In the genomic region with DNA sequence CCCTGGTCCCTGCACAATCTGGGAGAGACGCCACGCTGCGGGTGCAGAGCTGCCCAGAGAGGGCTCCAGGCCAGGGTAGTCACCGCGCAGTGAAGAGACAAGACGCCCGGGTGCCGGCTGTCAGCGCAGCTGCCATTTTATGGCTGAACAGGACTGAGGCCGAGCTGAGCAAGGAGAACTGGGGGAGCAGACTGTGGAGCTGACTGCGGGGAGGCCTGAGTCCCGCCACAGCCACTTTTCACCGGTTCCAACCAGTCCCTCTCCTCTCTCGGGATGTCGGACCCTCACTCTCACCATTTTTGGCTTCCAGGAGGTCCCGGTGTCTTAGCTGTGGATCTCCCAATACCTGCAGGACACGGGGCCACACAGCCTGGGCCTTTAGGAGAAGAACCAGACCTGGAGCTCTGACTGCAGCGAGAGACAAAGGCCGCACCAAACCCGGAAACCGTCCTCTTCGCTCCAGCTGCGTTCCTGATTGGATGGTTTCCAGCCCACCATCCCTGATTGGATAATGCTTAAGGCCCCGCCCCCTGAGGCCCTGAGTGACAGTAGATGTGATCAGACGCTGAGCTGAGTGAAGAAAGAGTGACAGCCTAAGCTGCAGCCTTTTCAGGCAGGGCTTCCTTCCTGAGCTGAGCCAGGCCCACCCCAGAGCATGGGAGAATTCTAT, we compare ENCODE assay signal across 8 cellular contexts. TPM values are rescaled to one million over a fixed set of nuclear protein-coding genes. Genes with fewer than 3 reads are reported as not detected.
A peak's percentile ranks its signal among the peaks of the same experiment; 100 is the strongest.
DNase-seq lines count a peak whose midpoint lies in the region; ATAC-seq and TF ChIP-seq lines count a peak whose summit lies in the region.

A gene (minus strand): TSS at position 422 of the 670 bp plus-strand sequence. CDS start 125 bp downstream, at position 297.

- ATAC-seq in GM19023 (IDR thresholded peaks at IDR 0.05; ENCODE audit: unreplicated experiment) (peak; percentile 89), HG03457 (IDR thresholded peaks at IDR 0.05; ENCODE audit: unreplicated experiment) (peak; percentile 76), HG03571 (IDR thresholded peaks at IDR 0.05; ENCODE audit: unreplicated experiment) (no peak)
- peak; percentile 97 for ATAC-seq in activated naive CD8-positive, alpha-beta T cell treated with anti-CD3 and anti-CD28 coated beads, Interleukin-2, amount 50 U/mL, for 24 hours

- no peaks in the 10 kb centered on the region for H3F3A ChIP-seq in SK-N-SH (replicated peaks; ENCODE audit: insufficient read depth)

- H3K4me1 ChIP-seq in SK-N-SH (ENCODE audit: control insufficient read depth in 1 of 2, insufficient read depth in 2 of 2, low read depth in 1 of 2, low read length in 1 of 2) (peaks cover 0 to 6% of the 10 kb centered on the region in 2 experiments; a peak in 1 of 4 replicates), cardiac muscle cell (ENCODE audit: low read depth) (peaks cover 7% of the 10 kb centered on the region), osteoblast (ENCODE audit: insufficient read depth, low read length) (no peaks in the 10 kb centered on the region)

- peak within 1 kb of the TSS; percentile 85 for H3K9ac ChIP-seq in SK-N-SH

- H3K4me2 ChIP-seq in SK-N-SH (peak within 1 kb of the TSS; percentile 75), osteoblast (ENCODE audit: insufficient read depth, low read length) (peak within 1 kb of the TSS; percentile 86)

- TF ChIP-seq CTCF in SK-N-SH (IDR thresholded peaks at IDR 0.05) (no peak), cardiac muscle cell (IDR thresholded peaks at IDR 0.05; ENCODE audit: low read depth, low read length) (no peak), osteoblast (IDR thresholded peaks at IDR 0.05; ENCODE audit: extremely low read depth, low read depth, low read length) (no peak)

- peaks cover 69% of the 10 kb centered on the region for H3K36me3 Mint-ChIP-seq in activated naive CD8-positive, alpha-beta T cell treated with anti-CD3 and anti-CD28 coated beads, Interleukin-2, amount 50 U/mL, for 24 hours (ENCODE audit: low read depth)

- H3K9me2 ChIP-seq in SK-N-SH = no peaks in the 10 kb centered on the region

- peak within 1 kb of the TSS; percentile 88 for H3K27ac Mint-ChIP-seq in activated naive CD8-positive, alpha-beta T cell treated with anti-CD3 and anti-CD28 coated beads, Interleukin-2, amount 50 U/mL, for 24 hours

- no peaks in the 10 kb centered on the region for H3K27me3 Mint-ChIP-seq in activated naive CD8-positive, alpha-beta T cell treated with anti-CD3 and anti-CD28 coated beads, Interleukin-2, amount 50 U/mL, for 24 hours

- H3K9me3 ChIP-seq in SK-N-SH = no peaks in the 10 kb centered on the region
- no peaks in the 10 kb centered on the region for H3K9me3 ChIP-seq in cardiac muscle cell (ENCODE audit: low read depth)
- H3K9me3 ChIP-seq in osteoblast (ENCODE audit: low read depth, low read length) = no peaks in the 10 kb centered on the region

- H4K20me1 ChIP-seq in SK-N-SH (ENCODE audit: insufficient read depth) (no peaks in the 10 kb centered on the region), osteoblast (ENCODE audit: insufficient read depth, low read length) (peaks cover 9% of the 10 kb centered on the region)

- WGBS in SK-N-SH (ENCODE audit: low lambda C conversion rate) = 4% methylated on average over 18 of the region's 25 CpGs

- H2AFZ ChIP-seq in SK-N-SH (ENCODE audit: low read depth) (peak within 1 kb of the TSS; percentile 89), osteoblast (ENCODE audit: low read length) (peak within 1 kb of the TSS; percentile 100)

- H3K27ac ChIP-seq in SK-N-SH (ENCODE audit: low read depth in 2 of 2, low read length in 1 of 2) (peak within 1 kb of the TSS; percentile 66 to 76), cardiac muscle cell (peak within 1 kb of the TSS; percentile 98), osteoblast (ENCODE audit: low read depth, low read length) (peak within 1 kb of the TSS; percentile 98), substantia nigra (ENCODE audit: low read depth, low read length, poor library complexity, severe bottlenecking) (peak within 1 kb of the TSS; percentile 72)

- DNase-seq in SK-N-SH = peak; percentile 89
- peak; percentile 88 for DNase-seq in activated naive CD8-positive, alpha-beta T cell treated with anti-CD3 and anti-CD28 coated beads, Interleukin-2, amount 50 U/mL, for 24 hours
- DNase-seq in cardiac muscle cell (ENCODE audit: low read depth in 1 of 2, low spot score in 1 of 2) = peak; percentile 99
- peak; percentile 96 for DNase-seq in osteoblast (ENCODE audit: insufficient read length, low spot score, missing footprints)
- DNase-seq in substantia nigra (lab: John Stamatoyannopoulos, UW) = peak; percentile 71 to 97 (median 92)

- peaks cover 31% of the 10 kb centered on the region for H3K9me3 Mint-ChIP-seq in activated naive CD8-positive, alpha-beta T cell treated with anti-CD3 and anti-CD28 coated beads, Interleukin-2, amount 50 U/mL, for 24 hours

- H3K4me1 Mint-ChIP-seq in activated naive CD8-positive, alpha-beta T cell treated with anti-CD3 and anti-CD28 coated beads, Interleukin-2, amount 50 U/mL, for 24 hours = peaks cover 15% of the 10 kb centered on the region

- POLR2A ChIA-PET in SK-N-SH (lab: Yijun Ruan, JAX) = interaction anchor here (0.6 to 1.8 kb wide), 8 partner anchors 96 to 796 kb away, joined by 3 to 18 read pairs (median 4); a partner anchor contains a TSS

- CTCF ChIA-PET in SK-N-SH (lab: Yijun Ruan, JAX) = no interaction called here

- peak within 1 kb of the TSS; percentile 91 for H3K4me3 Mint-ChIP-seq in activated naive CD8-positive, alpha-beta T cell treated with anti-CD3 and anti-CD28 coated beads, Interleukin-2, amount 50 U/mL, for 24 hours

- no peaks in the 10 kb centered on the region for H3K27me3 ChIP-seq in SK-N-SH (ENCODE audit: insufficient read depth)
- H3K27me3 ChIP-seq in cardiac muscle cell = no peaks in the 10 kb centered on the region
- H3K27me3 ChIP-seq in osteoblast (ENCODE audit: insufficient read depth, low read length) = no peaks in the 10 kb centered on the region

- H3K79me2 ChIP-seq in SK-N-SH (ENCODE audit: insufficient read depth) (peaks cover 46% of the 10 kb centered on the region), osteoblast (ENCODE audit: insufficient read depth, low read length) (peaks cover 46% of the 10 kb centered on the region)

- H3K4me3 ChIP-seq in SK-N-SH (ENCODE audit: low read depth in 2 of 2, low read length in 1 of 2) = peak within 1 kb of the TSS; percentile 64 to 80
- peak within 1 kb of the TSS; percentile 91 for H3K4me3 ChIP-seq in cardiac muscle cell
- peak within 1 kb of the TSS; percentile 93 for H3K4me3 ChIP-seq in osteoblast (ENCODE audit: insufficient read depth, low read length)

- no peak for TF ChIP-seq RAD21 in SK-N-SH (IDR thresholded peaks at IDR 0.05; ENCODE audit: low read length)

- peaks cover 0 to 25% of the 10 kb centered on the region in 2 experiments for H3K36me3 ChIP-seq in SK-N-SH (replicated peaks in 1 of 2; ENCODE audit: control insufficient read depth in 1 of 2, insufficient read depth in 2 of 2, low read length in 1 of 2)
- H3K36me3 ChIP-seq in cardiac muscle cell = peaks cover 5% of the 10 kb centered on the region
- H3K36me3 ChIP-seq in osteoblast (ENCODE audit: insufficient read depth, low read length) = peaks cover 25% of the 10 kb centered on the region

- no peak for TF ChIP-seq EP300 in SK-N-SH (IDR thresholded peaks at IDR 0.05; ENCODE audit: borderline replicate concordance in 1 of 2, low read depth in 1 of 2, low read length in 1 of 2)

TF ChIP-seq in SK-N-SH, 30 proteins besides CTCF, POLR2A, EP300 and RAD21 (continues in another document):
- TF ChIP-seq TCF12 (IDR thresholded peaks at IDR 0.05) (no peak), EZH2phosphoT487 (IDR thresholded peaks at IDR 0.05; ENCODE audit: borderline replicate concordance, low read depth) (no peak), CHD2 (IDR thresholded peaks at IDR 0.05; ENCODE audit: low read length, partially characterized antibody) (peak; percentile 90), RFX5 (IDR thresholded peaks at IDR 0.05; ENCODE audit: low read length) (peak; percentile 71), FOSL2 (IDR thresholded peaks at IDR 0.05; ENCODE audit: borderline replicate concordance, low read depth) (no peak), POLR2AphosphoS5 (IDR thresholded peaks at IDR 0.05; ENCODE audit: low read depth, low read length) (peak; percentile 90), GABPA (IDR thresholded peaks at IDR 0.05; ENCODE audit: low read depth) (peak; percentile 78), MXI1 (IDR thresholded peaks at IDR 0.05; ENCODE audit: low read depth, low read length) (peak; percentile 39; the same call in 1 of the 2 replicates), YY1 (IDR thresholded peaks at IDR 0.05; ENCODE audit: low read depth) (peak; percentile 56; the same call in 1 of the 2 replicates), ELF1 (IDR thresholded peaks at IDR 0.05) (peak; percentile 90)
- TF ChIP-seq, protein P1, sequence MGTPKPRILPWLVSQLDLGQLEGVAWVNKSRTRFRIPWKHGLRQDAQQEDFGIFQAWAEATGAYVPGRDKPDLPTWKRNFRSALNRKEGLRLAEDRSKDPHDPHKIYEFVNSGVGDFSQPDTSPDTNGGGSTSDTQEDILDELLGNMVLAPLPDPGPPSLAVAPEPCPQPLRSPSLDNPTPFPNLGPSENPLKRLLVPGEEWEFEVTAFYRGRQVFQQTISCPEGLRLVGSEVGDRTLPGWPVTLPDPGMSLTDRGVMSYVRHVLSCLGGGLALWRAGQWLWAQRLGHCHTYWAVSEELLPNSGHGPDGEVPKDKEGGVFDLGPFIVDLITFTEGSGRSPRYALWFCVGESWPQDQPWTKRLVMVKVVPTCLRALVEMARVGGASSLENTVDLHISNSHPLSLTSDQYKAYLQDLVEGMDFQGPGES (IDR thresholded peaks at IDR 0.05; ENCODE audit: low read depth, low read length) = peak; percentile 91
- TF ChIP-seq, protein P2, sequence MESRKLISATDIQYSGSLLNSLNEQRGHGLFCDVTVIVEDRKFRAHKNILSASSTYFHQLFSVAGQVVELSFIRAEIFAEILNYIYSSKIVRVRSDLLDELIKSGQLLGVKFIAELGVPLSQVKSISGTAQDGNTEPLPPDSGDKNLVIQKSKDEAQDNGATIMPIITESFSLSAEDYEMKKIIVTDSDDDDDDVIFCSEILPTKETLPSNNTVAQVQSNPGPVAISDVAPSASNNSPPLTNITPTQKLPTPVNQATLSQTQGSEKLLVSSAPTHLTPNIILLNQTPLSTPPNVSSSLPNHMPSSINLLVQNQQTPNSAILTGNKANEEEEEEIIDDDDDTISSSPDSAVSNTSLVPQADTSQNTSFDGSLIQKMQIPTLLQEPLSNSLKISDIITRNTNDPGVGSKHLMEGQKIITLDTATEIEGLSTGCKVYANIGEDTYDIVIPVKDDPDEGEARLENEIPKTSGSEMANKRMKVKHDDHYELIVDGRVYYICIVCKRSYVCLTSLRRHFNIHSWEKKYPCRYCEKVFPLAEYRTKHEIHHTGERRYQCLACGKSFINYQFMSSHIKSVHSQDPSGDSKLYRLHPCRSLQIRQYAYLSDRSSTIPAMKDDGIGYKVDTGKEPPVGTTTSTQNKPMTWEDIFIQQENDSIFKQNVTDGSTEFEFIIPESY (IDR thresholded peaks at IDR 0.05; ENCODE audit: borderline replicate concordance, low read depth) = no peak

RNA-seq across cellular contexts. Expression of the gene that starts here (rescaled TPM):
- polyA plus RNA-seq in SK-N-SH (2012; rRNA removed) (2.2 and 3.2 TPM in 2 replicates), cardiac muscle cell (17.6 and 24.0 TPM in 2 replicates)
- 3.9 and 4.0 TPM in 2 replicates for polyA plus RNA-seq in SK-N-SH (2012; cell fraction: cytosol; rRNA removed)
- polyA plus RNA-seq in SK-N-SH (2012; cell fraction: nucleus; rRNA removed) = 1.2 and 2.3 TPM in 2 replicates
- total RNA-seq in cardiac muscle cell (14.1 and 18.4 TPM in 2 replicates), osteoblast (15.6 and 19.9 TPM in 2 replicates)
